Comparison of ENCODE assay signal across 1 cellular context in the genomic region with DNA sequence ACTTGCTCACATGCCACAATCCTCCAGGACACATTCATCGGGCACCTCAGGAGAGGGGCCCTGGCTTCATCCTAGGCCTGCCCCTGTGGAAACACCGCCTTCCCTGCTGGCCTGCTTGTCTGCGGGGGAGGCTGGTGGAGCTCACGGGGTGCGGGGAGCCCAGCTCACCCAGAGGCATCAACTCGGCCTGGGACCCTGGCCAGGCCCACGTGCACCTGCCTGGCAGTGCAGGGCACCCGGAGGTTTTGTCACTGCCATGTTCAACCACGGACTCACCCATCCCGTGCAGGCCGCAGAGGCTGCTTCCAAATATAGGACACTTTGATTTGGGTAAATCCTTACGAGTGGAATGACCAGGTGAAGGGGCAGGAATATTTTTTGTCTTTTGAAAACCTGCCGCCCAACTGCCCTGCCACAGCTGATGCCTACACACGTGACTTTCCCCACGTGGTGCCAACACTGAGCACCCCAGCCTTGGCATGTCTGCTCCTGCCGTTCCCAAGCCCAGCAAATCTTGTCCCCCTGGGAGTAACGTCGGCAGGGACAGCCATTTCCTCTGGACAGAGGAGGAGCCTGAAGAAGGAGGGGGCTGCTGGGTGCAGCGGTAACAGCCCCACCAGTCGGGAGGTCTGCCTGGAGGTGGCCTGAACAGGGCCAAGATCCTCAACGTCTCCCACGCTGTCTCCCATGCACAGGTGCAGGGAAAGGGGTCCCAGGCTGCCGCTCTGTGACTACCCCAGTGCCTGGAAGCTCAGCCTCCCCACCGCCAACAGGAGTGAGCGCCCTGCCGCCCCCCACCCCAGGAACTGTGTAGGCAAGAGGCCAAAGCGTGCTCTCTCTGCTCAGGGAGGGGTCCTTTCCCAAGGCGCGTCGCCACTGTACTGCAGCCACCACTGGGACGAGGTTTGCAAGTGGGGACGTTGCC.
TF ChIP-seq lines count a peak whose summit lies in the region.

No MANE protein-coding gene starts in this region.

TF ChIP-seq in HepG2, 621 proteins besides CTCF, POLR2A, EP300 and RAD21:
- no peak for TF ChIP-seq ZMYM3 (CRISPR knock-in tag; IDR thresholded peaks at IDR 0.05)
- peak; percentile 67 for TF ChIP-seq AGO2 (optimal IDR thresholded peaks at IDR 0.05; ENCODE audit: low read depth, low read length)
- peak; percentile 16 for TF ChIP-seq RBFOX2 (IDR thresholded peaks at IDR 0.05; ENCODE audit: low read depth, low read length)
